Comparison of ENCODE assay signal across 11 cellular contexts in genomic region chr18:49177812-49178211, GRCh38.
DNase-seq lines count a peak whose midpoint lies in the region; ATAC-seq and TF ChIP-seq lines count a peak whose summit lies in the region.
"Had no signal": no experiment of that assay in that cellular context is flagged by ENCODE, and none has a peak within 500 bp of the region (broad histone marks: within the 10 kb centered on the region; RNA-seq: fewer than 3 reads in every experiment).

No MANE protein-coding gene starts in this region.

- H3K36me3 ChIP-seq in RWPE2 (ENCODE audit: low read depth) = no peaks in the 10 kb centered on the region
- H3K36me3 ChIP-seq: lower lobe of right lung had no signal

- H3K27ac Mint-ChIP-seq in activated naive CD8-positive, alpha-beta T cell = peak overlapping the region; percentile 13
- no peak overlapping the region for H3K27ac Mint-ChIP-seq in activated naive CD8-positive, alpha-beta T cell treated with anti-CD3 and anti-CD28 coated beads for 36 hours

- peaks cover 9% of the 10 kb centered on the region for H3K36me3 Mint-ChIP-seq in activated naive CD8-positive, alpha-beta T cell
- H3K36me3 Mint-ChIP-seq in activated naive CD8-positive, alpha-beta T cell treated with anti-CD3 and anti-CD28 coated beads for 36 hours = no peaks in the 10 kb centered on the region
- H3K36me3 Mint-ChIP-seq: CD4-positive, alpha-beta memory T cell had no signal

- peak; percentile 46; the same call in 1 of the 3 replicates for ATAC-seq in RWPE2 (ENCODE audit: low read depth)

- no peak for DNase-seq in activated naive CD8-positive, alpha-beta T cell treated with anti-CD3 and anti-CD28 coated beads for 36 hours
- no peak for DNase-seq in RWPE2 (ENCODE audit: low spot score)
- peak; percentile 26 for DNase-seq in epithelial cell of esophagus (ENCODE audit: low read depth)
- DNase-seq in substantia nigra (lab: John Stamatoyannopoulos, UW) = no peak
- DNase-seq in NCI-H2107 (lab: John Stamatoyannopoulos, UW) = no peak
- no peak for DNase-seq in stimulated activated CD4-positive, alpha-beta T cell treated with anti-CD3 and anti-CD28 coated beads, Interleukin-4, amount 100 ng/mL, for 4 hours
- no peak for DNase-seq in NCI-H526 (lab: John Stamatoyannopoulos, UW)
- DNase-seq: CD4-positive, alpha-beta memory T cell; lower lobe of right lung had no signal

- H3K9me3 Mint-ChIP-seq in activated naive CD8-positive, alpha-beta T cell (ENCODE audit: low read depth) = no peaks in the 10 kb centered on the region
- H3K9me3 Mint-ChIP-seq in activated naive CD8-positive, alpha-beta T cell treated with anti-CD3 and anti-CD28 coated beads for 36 hours = no peaks in the 10 kb centered on the region
- H3K9me3 Mint-ChIP-seq: CD4-positive, alpha-beta memory T cell had no signal

- H3K4me3 Mint-ChIP-seq in activated naive CD8-positive, alpha-beta T cell = no peak overlapping the region
- no peak overlapping the region for H3K4me3 Mint-ChIP-seq in activated naive CD8-positive, alpha-beta T cell treated with anti-CD3 and anti-CD28 coated beads for 36 hours
- H3K4me3 Mint-ChIP-seq: CD4-positive, alpha-beta memory T cell had no signal

- H3K27me3 ChIP-seq in RWPE2 (ENCODE audit: insufficient read depth, poor library complexity, severe bottlenecking) = no peaks in the 10 kb centered on the region

- peaks cover 24% of the 10 kb centered on the region for H3K4me1 Mint-ChIP-seq in activated naive CD8-positive, alpha-beta T cell (ENCODE audit: low read depth)
- peaks cover 30% of the 10 kb centered on the region for H3K4me1 Mint-ChIP-seq in activated naive CD8-positive, alpha-beta T cell treated with anti-CD3 and anti-CD28 coated beads for 36 hours

- TF ChIP-seq CTCF in RWPE2 (IDR thresholded peaks at IDR 0.05; ENCODE audit: poor library complexity, severe bottlenecking) (no peak), epithelial cell of esophagus (IDR thresholded peaks at IDR 0.05; ENCODE audit: insufficient read depth, low read depth, low read length, missing control alignments) (no peak)

- H3K27ac ChIP-seq in RWPE2 (ENCODE audit: poor library complexity, severe bottlenecking) (no peak overlapping the region), substantia nigra (ENCODE audit: low read depth, low read length, poor library complexity, severe bottlenecking) (peak overlapping the region; percentile 10)
- H3K27ac ChIP-seq: HL-60, lower lobe of right lung had no signal

- no peaks in the 10 kb centered on the region for H3K9me3 ChIP-seq in RWPE2 (ENCODE audit: severe bottlenecking)
- H3K9me3 ChIP-seq: lower lobe of right lung had no signal

- no peaks in the 10 kb centered on the region for H3K27me3 Mint-ChIP-seq in activated naive CD8-positive, alpha-beta T cell
- H3K27me3 Mint-ChIP-seq in activated naive CD8-positive, alpha-beta T cell treated with anti-CD3 and anti-CD28 coated beads for 36 hours = no peaks in the 10 kb centered on the region
- H3K27me3 Mint-ChIP-seq: CD4-positive, alpha-beta memory T cell had no signal

- no peak overlapping the region for H3K4me3 ChIP-seq in RWPE2 (ENCODE audit: severe bottlenecking)
- H3K4me3 ChIP-seq in epithelial cell of esophagus (ENCODE audit: low read length) = no peak overlapping the region
- H3K4me3 ChIP-seq: lower lobe of right lung had no signal

- peaks cover 6% of the 10 kb centered on the region for H3K4me1 ChIP-seq in RWPE2 (ENCODE audit: insufficient read depth, poor library complexity, severe bottlenecking)
- H3K4me1 ChIP-seq: lower lobe of right lung had no signal
